In the genomic region with DNA sequence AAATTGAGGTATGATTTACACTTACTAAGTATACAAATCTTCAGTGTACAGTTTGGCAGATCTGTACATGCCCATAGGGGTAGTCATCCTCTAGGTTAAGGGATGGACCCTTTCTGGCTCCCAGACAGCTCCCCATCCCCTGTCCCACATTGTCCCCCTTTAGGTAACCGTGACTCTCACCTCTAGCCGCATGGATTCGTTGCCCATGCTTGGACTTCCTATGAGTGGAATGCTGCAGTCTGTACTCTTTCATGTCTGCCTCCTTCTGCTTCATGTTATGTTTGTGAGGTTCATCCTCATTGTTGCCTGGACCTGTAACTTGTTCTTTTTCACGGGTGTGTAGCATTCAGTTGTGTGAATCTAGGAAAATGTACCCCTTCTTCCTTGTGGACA, we compare ENCODE assay signal across 20 cellular contexts. TPM values are rescaled to one million over a fixed set of nuclear protein-coding genes. Genes with fewer than 3 reads are reported as not detected.
DNase-seq lines count a peak whose midpoint lies in the region; ATAC-seq, FAIRE-seq and TF ChIP-seq lines count a peak whose summit lies in the region.
"Had no signal": no experiment of that assay in that cellular context is flagged by ENCODE, and none has a peak within 500 bp of the region (broad histone marks: within the 10 kb centered on the region; RNA-seq: fewer than 3 reads in every experiment).

No MANE protein-coding gene starts in this region.

- peaks cover 34% of the 10 kb centered on the region for H3K36me3 Mint-ChIP-seq in activated naive CD4-positive, alpha-beta T cell treated with anti-CD3 and anti-CD28 coated beads, Interleukin-2, amount 10 ng/mL, durations not matched to agents 7 days and 5 days

- CTCF ChIA-PET in activated naive CD4-positive, alpha-beta T cell treated with anti-CD3 and anti-CD28 coated beads, Interleukin-2, amount 10 ng/mL, durations not matched to agents 7 days and 5 days (lab: Charles Lee), result no interaction called here

- H3K9me3 Mint-ChIP-seq in activated naive CD4-positive, alpha-beta T cell treated with anti-CD3 and anti-CD28 coated beads, Interleukin-2, amount 10 ng/mL, durations not matched to agents 7 days and 5 days, result no peaks in the 10 kb centered on the region
- H3K9me3 Mint-ChIP-seq: activated T-helper 17 cell treated with anti-CD3 and anti-CD28 coated beads, Interleukin-2, amount 50 U/mL, for 72 hours; GM23338; mesothelial cell of epicardium had no signal

- H3K36me3 ChIP-seq in OCI-LY1 (ENCODE audit: insufficient read depth, low read length), result peaks cover 5% of the 10 kb centered on the region; the same call in 1 of the 2 replicates
- H3K36me3 ChIP-seq in bronchial epithelial cell (ENCODE audit: control insufficient read depth, insufficient read depth, low read length), result peaks cover 16% of the 10 kb centered on the region
- H3K36me3 ChIP-seq in stomach, result peaks cover 6 to 52% (median 41%) of the 10 kb centered on the region in 4 donors
- H3K36me3 ChIP-seq in aorta (ENCODE audit: control insufficient read depth in 1 of 2, insufficient read depth in 2 of 2, low read length in 1 of 2), result peaks cover 0 to 2% of the 10 kb centered on the region in 2 donors

- TF ChIP-seq CTCF in OCI-LY1 (IDR thresholded peaks at IDR 0.05; ENCODE audit: low read length), result no peak
- TF ChIP-seq CTCF in bronchial epithelial cell (IDR thresholded peaks at IDR 0.05; ENCODE audit: insufficient read depth, low read length, severe bottlenecking), result no peak
- no peak for TF ChIP-seq CTCF in stomach (IDR thresholded peaks at IDR 0.05)

- peaks cover 7% of the 10 kb centered on the region; the same call in 1 of the 2 replicates for H3K79me2 ChIP-seq in OCI-LY1 (ENCODE audit: insufficient read depth, low read length)

- TF ChIP-seq POLR2A in stomach (IDR thresholded peaks at IDR 0.05), result no peak

- H4K20me1 ChIP-seq in OCI-LY1 (ENCODE audit: insufficient read depth, low read length), result no peaks in the 10 kb centered on the region

- H3K27me3 ChIP-seq in OCI-LY1 (ENCODE audit: insufficient read depth, low read length) (no peaks in the 10 kb centered on the region), bronchial epithelial cell (ENCODE audit: control insufficient read depth, insufficient read depth, low read length) (no peaks in the 10 kb centered on the region), stomach (no peaks in the 10 kb centered on the region), aorta (ENCODE audit: control insufficient read depth in 1 of 2, insufficient read depth in 2 of 2, low read length in 1 of 2) (no peaks in the 10 kb centered on the region)
- H3K27me3 ChIP-seq: ascending aorta had no signal

- peak overlapping the region; percentile 78 for H3K9ac ChIP-seq in OCI-LY1 (ENCODE audit: low read length)

- no peaks in the 10 kb centered on the region for H3K9me3 ChIP-seq in OCI-LY1 (ENCODE audit: low read length)
- no peaks in the 10 kb centered on the region for H3K9me3 ChIP-seq in stomach
- no peaks in the 10 kb centered on the region for H3K9me3 ChIP-seq in aorta (ENCODE audit: control insufficient read depth, low read length)
- H3K9me3 ChIP-seq: ascending aorta, Caco-2 had no signal

- no peak overlapping the region for H2AFZ ChIP-seq in OCI-LY1 (ENCODE audit: low read length)
- H2AFZ ChIP-seq: GM23338 had no signal

- no peaks in the 10 kb centered on the region for H3K9me2 ChIP-seq in OCI-LY1 (ENCODE audit: low read depth, low read length)

- H3F3A ChIP-seq in OCI-LY1 (ENCODE audit: insufficient read depth, low read length), result no peaks in the 10 kb centered on the region

- no peak for TF ChIP-seq EP300 in stomach (IDR thresholded peaks at IDR 0.05)

- peak overlapping the region; percentile 98 for H3K27ac ChIP-seq in OCI-LY1 (ENCODE audit: low read depth, low read length, poor library complexity, severe bottlenecking)
- peak overlapping the region in 3 of 5 donors; percentile 27 to 70 (median 47) for H3K27ac ChIP-seq in stomach
- H3K27ac ChIP-seq in aorta (ENCODE audit: low read depth in 1 of 2, low read length in 2 of 2), result no peak overlapping the region
- H3K27ac ChIP-seq: ascending aorta had no signal

- H3K4me2 ChIP-seq in OCI-LY1 (ENCODE audit: low read length), result peak overlapping the region; percentile 86
- H3K4me2 ChIP-seq: GM23338 had no signal

- intact Hi-C loops in stomach (cut with DNase I; ENCODE audit: low total_unique reads) (no loop called here), aorta (cut with DNase I) (no loop called here)

- peaks cover 38% of the 10 kb centered on the region for H3K4me1 Mint-ChIP-seq in activated naive CD4-positive, alpha-beta T cell treated with anti-CD3 and anti-CD28 coated beads, Interleukin-2, amount 10 ng/mL, durations not matched to agents 7 days and 5 days

- ATAC-seq in aorta (ENCODE audit: low FRiP score) (no peak), GM21529 (IDR thresholded peaks at IDR 0.05; ENCODE audit: unreplicated experiment) (no peak), HG02938 (IDR thresholded peaks at IDR 0.05; ENCODE audit: unreplicated experiment) (no peak)
- ATAC-seq: activated T-helper 17 cell treated with anti-CD3 and anti-CD28 coated beads, Interleukin-2, amount 50 U/mL, for 72 hours; GM23338; Panc1; SK-N-SH treated with all-trans-retinoic acid at 6 μM for 48 hours had no signal

- no peaks in the 10 kb centered on the region for H3K27me3 Mint-ChIP-seq in activated naive CD4-positive, alpha-beta T cell treated with anti-CD3 and anti-CD28 coated beads, Interleukin-2, amount 10 ng/mL, durations not matched to agents 7 days and 5 days
- H3K27me3 Mint-ChIP-seq: activated T-helper 17 cell treated with anti-CD3 and anti-CD28 coated beads, Interleukin-2, amount 50 U/mL, for 72 hours had no signal

- H3K4me3 Mint-ChIP-seq in activated naive CD4-positive, alpha-beta T cell treated with anti-CD3 and anti-CD28 coated beads, Interleukin-2, amount 10 ng/mL, durations not matched to agents 7 days and 5 days, result peak overlapping the region; percentile 27
- H3K4me3 Mint-ChIP-seq: activated T-helper 17 cell treated with anti-CD3 and anti-CD28 coated beads, Interleukin-2, amount 50 U/mL, for 72 hours; GM23338; mesothelial cell of epicardium had no signal

- H3K4me3 ChIP-seq in OCI-LY1 (ENCODE audit: low read depth, low read length, poor library complexity, severe bottlenecking), result peak overlapping the region; percentile 65
- no peak overlapping the region for H3K4me3 ChIP-seq in bronchial epithelial cell (ENCODE audit: low read depth, low read length)
- no peak overlapping the region for H3K4me3 ChIP-seq in stomach
- no peak overlapping the region for H3K4me3 ChIP-seq in aorta (ENCODE audit: low read length in 2 of 2)
- H3K4me3 ChIP-seq: ascending aorta, GM23338 had no signal

- no peak for DNase-seq in activated naive CD4-positive, alpha-beta T cell treated with anti-CD3 and anti-CD28 coated beads, Interleukin-2, amount 10 ng/mL, durations not matched to agents 7 days and 5 days
- DNase-seq in activated naive CD4-positive, alpha-beta T cell treated with Interleukin-2 at 50 U/mL for 16 hours, result no peak
- no peak for DNase-seq in bronchial epithelial cell (ENCODE audit: low read depth)
- DNase-seq in stomach, result no peak
- DNase-seq in aorta, result no peak
- DNase-seq: activated CD4-positive, alpha-beta T cell treated with anti-CD3 and anti-CD28 coated beads, Interleukin-2, amount 50 U/mL, for 1 hour; Caco-2; NCI-H748 treated with DMSO at 0.1 percent for 48 hours; retina had no signal

- FAIRE-seq in bronchial epithelial cell (lab: Jason Lieb, UNC), result peak; percentile 23
- FAIRE-seq: TTC549 had no signal

- H3K4me1 ChIP-seq in OCI-LY1 (ENCODE audit: insufficient read depth, low read length, severe bottlenecking) (peaks cover 100% of the 10 kb centered on the region), stomach (peaks cover 29 to 83% (median 65%) of the 10 kb centered on the region in 4 donors), aorta (ENCODE audit: control insufficient read depth in 1 of 2, insufficient read depth in 2 of 2, low read length in 2 of 2) (no peaks in the 10 kb centered on the region)
- H3K4me1 ChIP-seq: Caco-2 had no signal

- no peak overlapping the region for H3K27ac Mint-ChIP-seq in activated naive CD4-positive, alpha-beta T cell treated with anti-CD3 and anti-CD28 coated beads, Interleukin-2, amount 10 ng/mL, durations not matched to agents 7 days and 5 days
- H3K27ac Mint-ChIP-seq: activated T-helper 17 cell treated with anti-CD3 and anti-CD28 coated beads, Interleukin-2, amount 50 U/mL, for 72 hours; GM23338; mesothelial cell of epicardium had no signal

- 76 to 89% (median 79%) methylated on average over 4 of the region's 4 CpGs for WGBS in stomach, 5 donors
- WGBS in aorta, 2 donors, result 85 to 87% methylated on average over 4 of the region's 4 CpGs

RNA-seq across cellular contexts. Expression of a gene that starts 20.3 kb away (rescaled TPM):
- 7.1 and 15.1 TPM in 2 replicates for total RNA-seq in bronchial epithelial cell
- 10 to 100 TPM in 4 of 5 donors, 1 to 10 TPM in 1; 9.8 to 72.9 (median 23.9) TPM for total RNA-seq in stomach
- polyA plus RNA-seq in stomach, result 10 to 100 TPM; 10.3 to 12.4 (median 11.3) TPM
- 10 to 100 TPM in 1 of 2 donors, 1 to 10 TPM in 1; 6.5 to 11.7 TPM for total RNA-seq in aorta
- 1 to 10 TPM; 5.0 to 6.3 TPM for polyA plus RNA-seq in aorta
- total RNA-seq: LHCN-M2 had no signal

RNA-seq across cellular contexts. Expression of a gene that starts 37.9 kb away (rescaled TPM):
- under 0.01 and 0.38 TPM in 2 replicates for total RNA-seq in bronchial epithelial cell
- 1 to 10 TPM in 1 of 5 donors, under 1 TPM in 3, not detected in 1; 0.37 to 8.9 (median 0.58) TPM for total RNA-seq in stomach
- 1 to 10 TPM; 1.8 to 2.9 (median 2.8) TPM for polyA plus RNA-seq in stomach
- total RNA-seq in aorta, result under 1 TPM in 1 of 2 donors, not detected in 1; 0.26 TPM
- polyA plus RNA-seq in aorta, result 1 to 10 TPM in 1 of 2 donors, under 1 TPM in 1; 0.18 to 1.6 TPM
- total RNA-seq: ascending aorta, GM23338, LHCN-M2 had no signal

Comparison
In these comparisons a context has a peak if more than half of its experiments do, and no peak if none do; other contexts are left out.
1. H3K27ac ChIP-seq: peak in OCI-LY1 (single experiment) and stomach (3 of 5); none in aorta (0 of 2).